Comparison of ENCODE assay signal across 2 cellular contexts in genomic region chr14:29390046-29390841, GRCh38.
A peak's percentile ranks its signal among the peaks of the same experiment; 100 is the strongest.
TF ChIP-seq lines count a peak whose summit lies in the region.

No MANE protein-coding gene starts in this region.

TF ChIP-seq in IMR-90, 13 proteins besides CTCF, POLR2A, EP300 and RAD21 (continued from another document):
- TF ChIP-seq USF2 (IDR thresholded peaks at IDR 0.05; ENCODE audit: low read depth, low read length) (no peak), MAZ (IDR thresholded peaks at IDR 0.05; ENCODE audit: borderline replicate concordance, low read depth, low read length) (no peak), FOS (IDR thresholded peaks at IDR 0.05; ENCODE audit: low read depth, low read length) (no peak), MXI1 (IDR thresholded peaks at IDR 0.05; ENCODE audit: borderline replicate concordance, low read depth, low read length) (no peak), ELK1 (IDR thresholded peaks at IDR 0.05; ENCODE audit: borderline replicate concordance, low read depth, low read length) (no peak), BHLHE40 (IDR thresholded peaks at IDR 0.05; ENCODE audit: low read depth, low read length) (no peak)
TF ChIP-seq in IMR-90: peak in this region for 0.

TF ChIP-seq in neural cell, 6 proteins besides CTCF, POLR2A, EP300 and RAD21:
- TF ChIP-seq REST (IDR thresholded peaks at IDR 0.05; ENCODE audit: borderline replicate concordance) = peak; percentile 71
- TF ChIP-seq SMC3 (conservative IDR thresholded peaks at IDR 0.05; ENCODE audit: poor library complexity) = peak; percentile 33
- TF ChIP-seq MXI1 (conservative IDR thresholded peaks at IDR 0.05; ENCODE audit: poor library complexity, severe bottlenecking) = no peak
- peak; percentile 59 for TF ChIP-seq TAF1 (IDR thresholded peaks at IDR 0.05; ENCODE audit: low read depth)
- TF ChIP-seq EZH2 (IDR thresholded peaks at IDR 0.05; ENCODE audit: borderline replicate concordance, insufficient read depth, low read length, poor library complexity, severe bottlenecking) = no peak
- peak; percentile 73 for TF ChIP-seq POLR2AphosphoS5 (IDR thresholded peaks at IDR 0.05)
